In genomic region chr5:50922134-50922941, GRCh38 we compare ENCODE assay signal across 8 cellular contexts.
DNase-seq lines count a peak whose midpoint lies in the region; ATAC-seq and TF ChIP-seq lines count a peak whose summit lies in the region.
"Not testable (repeated sequence)": the region's sequence is repeated elsewhere in the genome, so short reads cannot be mapped to it uniquely, and the experiment has no call there.

No MANE protein-coding gene starts in this region.

- not testable (repeated sequence) for H3K4me1 ChIP-seq in left lung

- not testable (repeated sequence) for H3K9me3 ChIP-seq in left lung

- not testable (repeated sequence) for H3K4me3 ChIP-seq in BJ (ENCODE audit: low read depth, low read length); epithelial cell of proximal tubule (ENCODE audit: low read depth, low read length); left lung

- intact Hi-C loops in left lung (cut with DNase I) = not testable (repeated sequence)

- H3K9me3 Mint-ChIP-seq in stimulated activated effector memory CD8-positive, alpha-beta T cell treated with anti-CD3 and anti-CD28 coated beads, Interleukin-12 subunit alpha, Interleukin-12 subunit beta, amount 100 ng/mL, for 72 hours = not testable (repeated sequence)

- not testable (repeated sequence) for H3K4me3 Mint-ChIP-seq in stimulated activated effector memory CD8-positive, alpha-beta T cell treated with anti-CD3 and anti-CD28 coated beads, Interleukin-12 subunit alpha, Interleukin-12 subunit beta, amount 100 ng/mL, for 72 hours

- H3K4me1 Mint-ChIP-seq in stimulated activated effector memory CD8-positive, alpha-beta T cell treated with anti-CD3 and anti-CD28 coated beads, Interleukin-12 subunit alpha, Interleukin-12 subunit beta, amount 100 ng/mL, for 72 hours = not testable (repeated sequence)

- not testable (repeated sequence) for H3K36me3 ChIP-seq in BJ (ENCODE audit: control insufficient read depth, insufficient read depth, low read length); left lung

- H3K27ac Mint-ChIP-seq in stimulated activated effector memory CD8-positive, alpha-beta T cell treated with anti-CD3 and anti-CD28 coated beads, Interleukin-12 subunit alpha, Interleukin-12 subunit beta, amount 100 ng/mL, for 72 hours = not testable (repeated sequence)

- DNase-seq in BJ (ENCODE audit: low read depth); epithelial cell of proximal tubule (ENCODE audit: low read depth): not testable (repeated sequence)
- peak; percentile 5 to 35 for DNase-seq in NCI-H524 (lab: John Stamatoyannopoulos, UW)
- DNase-seq in activated T-cell treated with anti-CD3 and anti-CD28 coated beads, Interleukin-2, amount 50 U/mL, for 1 hour = peak; percentile 20
- peak in 1 of 2 donors; percentile 59 for DNase-seq in left lung
- DNase-seq in stimulated activated effector memory CD8-positive, alpha-beta T cell treated with anti-CD3 and anti-CD28 coated beads, Interleukin-12 subunit alpha, Interleukin-12 subunit beta, amount 100 ng/mL, for 72 hours (ENCODE audit: low spot score in 2 of 2) = peak in 1 of 2 donors; percentile 62

- peak; percentile 52 for ATAC-seq in GM18870 (IDR thresholded peaks at IDR 0.05; ENCODE audit: unreplicated experiment)
- peak; percentile 83 for ATAC-seq in HG02943 (IDR thresholded peaks at IDR 0.05; ENCODE audit: low read depth, unreplicated experiment)
- peak; percentile 78 for ATAC-seq in left lung
- peak; percentile 31 for ATAC-seq in stimulated activated effector memory CD8-positive, alpha-beta T cell treated with anti-CD3 and anti-CD28 coated beads, Interleukin-12 subunit alpha, Interleukin-12 subunit beta, amount 100 ng/mL, for 72 hours

- H3K27ac ChIP-seq in left lung = not testable (repeated sequence)

- POLR2A ChIA-PET in BJ (lab: Charles Lee) = not testable (repeated sequence)

- H3K27me3 ChIP-seq in BJ (ENCODE audit: control insufficient read depth, insufficient read depth, low read length); left lung: not testable (repeated sequence)

- H3K36me3 Mint-ChIP-seq in stimulated activated effector memory CD8-positive, alpha-beta T cell treated with anti-CD3 and anti-CD28 coated beads, Interleukin-12 subunit alpha, Interleukin-12 subunit beta, amount 100 ng/mL, for 72 hours = not testable (repeated sequence)

- TF ChIP-seq CTCF in BJ (IDR thresholded peaks at IDR 0.05; ENCODE audit: insufficient read depth, low read depth, low read length) (peak; percentile 52), epithelial cell of proximal tubule (conservative IDR thresholded peaks at IDR 0.05; ENCODE audit: low read depth, low read length) (peak; percentile 46), left lung (IDR thresholded peaks at IDR 0.05) (peak; percentile 35 to 47)

- CTCF ChIA-PET in BJ (lab: Yijun Ruan, JAX) = not testable (repeated sequence)

Comparison
In these comparisons a context has a peak if more than half of its experiments do, and no peak if none do; other contexts are left out.
1. ATAC-seq: peak in every context shown above with its lines; median percentile 83 in HG02943; 78 in left lung; 52 in GM18870; 31 in stimulated activated effector memory CD8-positive, alpha-beta T cell treated with anti-CD3 and anti-CD28 coated beads, Interleukin-12 subunit alpha, Interleukin-12 subunit beta, amount 100 ng/mL, for 72 hours.